In the genomic region with DNA sequence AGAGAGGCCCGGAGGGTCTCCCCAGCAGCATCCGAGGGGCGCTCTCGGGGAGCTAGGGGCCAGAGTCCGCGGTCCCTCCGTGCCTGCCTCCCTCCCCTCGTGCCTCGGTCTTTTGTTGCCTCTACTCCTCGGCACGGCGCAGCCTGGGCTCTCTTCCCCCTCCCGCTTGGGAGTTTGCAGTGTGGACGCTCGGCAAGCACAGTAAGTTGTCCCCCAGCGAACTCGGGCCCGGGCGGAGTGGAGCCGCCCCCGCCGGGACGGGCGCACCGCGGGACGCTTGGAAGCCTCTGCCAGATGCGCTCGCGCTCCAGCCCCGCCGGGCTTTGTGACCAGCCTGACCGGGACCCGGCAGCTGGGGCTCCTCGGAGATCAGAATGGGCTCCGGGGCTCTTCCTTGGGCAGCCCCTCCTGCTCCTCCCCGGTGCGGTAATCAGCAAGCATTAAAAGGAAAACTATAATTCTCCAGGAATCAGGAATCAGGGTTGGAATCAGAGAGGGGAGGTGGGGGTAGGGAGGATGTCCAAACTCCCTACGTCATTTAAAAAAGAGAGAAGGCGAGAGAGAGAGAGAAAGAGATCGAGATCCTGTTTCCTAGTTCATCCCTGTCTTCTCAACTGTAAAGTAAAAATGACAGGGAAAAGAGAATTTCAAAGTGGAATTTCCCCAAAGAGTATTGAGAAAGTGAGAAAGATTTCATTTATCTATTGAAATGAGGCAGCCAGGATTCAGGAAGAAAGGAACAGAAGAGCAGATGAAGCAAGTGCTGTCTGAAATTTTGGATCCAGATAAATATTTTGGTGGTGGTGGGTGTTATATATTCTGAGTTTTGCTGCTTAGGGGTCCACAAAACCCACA, we compare ENCODE assay signal across 1 cellular context.
TF ChIP-seq lines count a peak whose summit lies in the region.

No MANE protein-coding gene starts in this region.

TF ChIP-seq in WTC11, 78 proteins besides CTCF, POLR2A, EP300 and RAD21 (continued from another document):
- TF ChIP-seq, protein P1, sequence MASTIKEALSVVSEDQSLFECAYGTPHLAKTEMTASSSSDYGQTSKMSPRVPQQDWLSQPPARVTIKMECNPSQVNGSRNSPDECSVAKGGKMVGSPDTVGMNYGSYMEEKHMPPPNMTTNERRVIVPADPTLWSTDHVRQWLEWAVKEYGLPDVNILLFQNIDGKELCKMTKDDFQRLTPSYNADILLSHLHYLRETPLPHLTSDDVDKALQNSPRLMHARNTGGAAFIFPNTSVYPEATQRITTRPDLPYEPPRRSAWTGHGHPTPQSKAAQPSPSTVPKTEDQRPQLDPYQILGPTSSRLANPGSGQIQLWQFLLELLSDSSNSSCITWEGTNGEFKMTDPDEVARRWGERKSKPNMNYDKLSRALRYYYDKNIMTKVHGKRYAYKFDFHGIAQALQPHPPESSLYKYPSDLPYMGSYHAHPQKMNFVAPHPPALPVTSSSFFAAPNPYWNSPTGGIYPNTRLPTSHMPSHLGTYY (CRISPR knock-in tag; IDR thresholded peaks at IDR 0.05) = no peak
- peak; percentile 56; the same call in 1 of the 2 replicates for TF ChIP-seq FOXP1 (CRISPR knock-in tag; IDR thresholded peaks at IDR 0.05; ENCODE audit: borderline replicate concordance)
- TF ChIP-seq, protein P2, sequence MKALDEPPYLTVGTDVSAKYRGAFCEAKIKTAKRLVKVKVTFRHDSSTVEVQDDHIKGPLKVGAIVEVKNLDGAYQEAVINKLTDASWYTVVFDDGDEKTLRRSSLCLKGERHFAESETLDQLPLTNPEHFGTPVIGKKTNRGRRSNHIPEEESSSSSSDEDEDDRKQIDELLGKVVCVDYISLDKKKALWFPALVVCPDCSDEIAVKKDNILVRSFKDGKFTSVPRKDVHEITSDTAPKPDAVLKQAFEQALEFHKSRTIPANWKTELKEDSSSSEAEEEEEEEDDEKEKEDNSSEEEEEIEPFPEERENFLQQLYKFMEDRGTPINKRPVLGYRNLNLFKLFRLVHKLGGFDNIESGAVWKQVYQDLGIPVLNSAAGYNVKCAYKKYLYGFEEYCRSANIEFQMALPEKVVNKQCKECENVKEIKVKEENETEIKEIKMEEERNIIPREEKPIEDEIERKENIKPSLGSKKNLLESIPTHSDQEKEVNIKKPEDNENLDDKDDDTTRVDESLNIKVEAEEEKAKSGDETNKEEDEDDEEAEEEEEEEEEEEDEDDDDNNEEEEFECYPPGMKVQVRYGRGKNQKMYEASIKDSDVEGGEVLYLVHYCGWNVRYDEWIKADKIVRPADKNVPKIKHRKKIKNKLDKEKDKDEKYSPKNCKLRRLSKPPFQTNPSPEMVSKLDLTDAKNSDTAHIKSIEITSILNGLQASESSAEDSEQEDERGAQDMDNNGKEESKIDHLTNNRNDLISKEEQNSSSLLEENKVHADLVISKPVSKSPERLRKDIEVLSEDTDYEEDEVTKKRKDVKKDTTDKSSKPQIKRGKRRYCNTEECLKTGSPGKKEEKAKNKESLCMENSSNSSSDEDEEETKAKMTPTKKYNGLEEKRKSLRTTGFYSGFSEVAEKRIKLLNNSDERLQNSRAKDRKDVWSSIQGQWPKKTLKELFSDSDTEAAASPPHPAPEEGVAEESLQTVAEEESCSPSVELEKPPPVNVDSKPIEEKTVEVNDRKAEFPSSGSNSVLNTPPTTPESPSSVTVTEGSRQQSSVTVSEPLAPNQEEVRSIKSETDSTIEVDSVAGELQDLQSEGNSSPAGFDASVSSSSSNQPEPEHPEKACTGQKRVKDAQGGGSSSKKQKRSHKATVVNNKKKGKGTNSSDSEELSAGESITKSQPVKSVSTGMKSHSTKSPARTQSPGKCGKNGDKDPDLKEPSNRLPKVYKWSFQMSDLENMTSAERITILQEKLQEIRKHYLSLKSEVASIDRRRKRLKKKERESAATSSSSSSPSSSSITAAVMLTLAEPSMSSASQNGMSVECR (CRISPR knock-in tag; IDR thresholded peaks at IDR 0.05; ENCODE audit: borderline replicate concordance) = peak; percentile 65; the same call in 1 of the 2 replicates
- TF ChIP-seq, protein P3, sequence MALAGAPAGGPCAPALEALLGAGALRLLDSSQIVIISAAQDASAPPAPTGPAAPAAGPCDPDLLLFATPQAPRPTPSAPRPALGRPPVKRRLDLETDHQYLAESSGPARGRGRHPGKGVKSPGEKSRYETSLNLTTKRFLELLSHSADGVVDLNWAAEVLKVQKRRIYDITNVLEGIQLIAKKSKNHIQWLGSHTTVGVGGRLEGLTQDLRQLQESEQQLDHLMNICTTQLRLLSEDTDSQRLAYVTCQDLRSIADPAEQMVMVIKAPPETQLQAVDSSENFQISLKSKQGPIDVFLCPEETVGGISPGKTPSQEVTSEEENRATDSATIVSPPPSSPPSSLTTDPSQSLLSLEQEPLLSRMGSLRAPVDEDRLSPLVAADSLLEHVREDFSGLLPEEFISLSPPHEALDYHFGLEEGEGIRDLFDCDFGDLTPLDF (CRISPR knock-in tag; IDR thresholded peaks at IDR 0.05) = no peak
- TF ChIP-seq, protein P4, sequence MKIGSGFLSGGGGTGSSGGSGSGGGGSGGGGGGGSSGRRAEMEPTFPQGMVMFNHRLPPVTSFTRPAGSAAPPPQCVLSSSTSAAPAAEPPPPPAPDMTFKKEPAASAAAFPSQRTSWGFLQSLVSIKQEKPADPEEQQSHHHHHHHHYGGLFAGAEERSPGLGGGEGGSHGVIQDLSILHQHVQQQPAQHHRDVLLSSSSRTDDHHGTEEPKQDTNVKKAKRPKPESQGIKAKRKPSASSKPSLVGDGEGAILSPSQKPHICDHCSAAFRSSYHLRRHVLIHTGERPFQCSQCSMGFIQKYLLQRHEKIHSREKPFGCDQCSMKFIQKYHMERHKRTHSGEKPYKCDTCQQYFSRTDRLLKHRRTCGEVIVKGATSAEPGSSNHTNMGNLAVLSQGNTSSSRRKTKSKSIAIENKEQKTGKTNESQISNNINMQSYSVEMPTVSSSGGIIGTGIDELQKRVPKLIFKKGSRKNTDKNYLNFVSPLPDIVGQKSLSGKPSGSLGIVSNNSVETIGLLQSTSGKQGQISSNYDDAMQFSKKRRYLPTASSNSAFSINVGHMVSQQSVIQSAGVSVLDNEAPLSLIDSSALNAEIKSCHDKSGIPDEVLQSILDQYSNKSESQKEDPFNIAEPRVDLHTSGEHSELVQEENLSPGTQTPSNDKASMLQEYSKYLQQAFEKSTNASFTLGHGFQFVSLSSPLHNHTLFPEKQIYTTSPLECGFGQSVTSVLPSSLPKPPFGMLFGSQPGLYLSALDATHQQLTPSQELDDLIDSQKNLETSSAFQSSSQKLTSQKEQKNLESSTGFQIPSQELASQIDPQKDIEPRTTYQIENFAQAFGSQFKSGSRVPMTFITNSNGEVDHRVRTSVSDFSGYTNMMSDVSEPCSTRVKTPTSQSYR (CRISPR knock-in tag; IDR thresholded peaks at IDR 0.05) = no peak
- TF ChIP-seq, protein P5, sequence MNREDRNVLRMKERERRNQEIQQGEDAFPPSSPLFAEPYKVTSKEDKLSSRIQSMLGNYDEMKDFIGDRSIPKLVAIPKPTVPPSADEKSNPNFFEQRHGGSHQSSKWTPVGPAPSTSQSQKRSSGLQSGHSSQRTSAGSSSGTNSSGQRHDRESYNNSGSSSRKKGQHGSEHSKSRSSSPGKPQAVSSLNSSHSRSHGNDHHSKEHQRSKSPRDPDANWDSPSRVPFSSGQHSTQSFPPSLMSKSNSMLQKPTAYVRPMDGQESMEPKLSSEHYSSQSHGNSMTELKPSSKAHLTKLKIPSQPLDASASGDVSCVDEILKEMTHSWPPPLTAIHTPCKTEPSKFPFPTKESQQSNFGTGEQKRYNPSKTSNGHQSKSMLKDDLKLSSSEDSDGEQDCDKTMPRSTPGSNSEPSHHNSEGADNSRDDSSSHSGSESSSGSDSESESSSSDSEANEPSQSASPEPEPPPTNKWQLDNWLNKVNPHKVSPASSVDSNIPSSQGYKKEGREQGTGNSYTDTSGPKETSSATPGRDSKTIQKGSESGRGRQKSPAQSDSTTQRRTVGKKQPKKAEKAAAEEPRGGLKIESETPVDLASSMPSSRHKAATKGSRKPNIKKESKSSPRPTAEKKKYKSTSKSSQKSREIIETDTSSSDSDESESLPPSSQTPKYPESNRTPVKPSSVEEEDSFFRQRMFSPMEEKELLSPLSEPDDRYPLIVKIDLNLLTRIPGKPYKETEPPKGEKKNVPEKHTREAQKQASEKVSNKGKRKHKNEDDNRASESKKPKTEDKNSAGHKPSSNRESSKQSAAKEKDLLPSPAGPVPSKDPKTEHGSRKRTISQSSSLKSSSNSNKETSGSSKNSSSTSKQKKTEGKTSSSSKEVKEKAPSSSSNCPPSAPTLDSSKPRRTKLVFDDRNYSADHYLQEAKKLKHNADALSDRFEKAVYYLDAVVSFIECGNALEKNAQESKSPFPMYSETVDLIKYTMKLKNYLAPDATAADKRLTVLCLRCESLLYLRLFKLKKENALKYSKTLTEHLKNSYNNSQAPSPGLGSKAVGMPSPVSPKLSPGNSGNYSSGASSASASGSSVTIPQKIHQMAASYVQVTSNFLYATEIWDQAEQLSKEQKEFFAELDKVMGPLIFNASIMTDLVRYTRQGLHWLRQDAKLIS (CRISPR knock-in tag; IDR thresholded peaks at IDR 0.05; ENCODE audit: borderline replicate concordance) = no peak
